ENCODE assay signal across 33 cellular contexts in genomic region chr18:78994531-78994930, GRCh38. TPM values are rescaled to one million over a fixed set of nuclear protein-coding genes. Genes with fewer than 3 reads are reported as not detected.
"Had no signal": no experiment of that assay in that cellular context is flagged by ENCODE, and none has a peak within 500 bp of the region (broad histone marks: within the 10 kb centered on the region; RNA-seq: fewer than 3 reads in every experiment).

No MANE protein-coding gene starts in this region.

- H3K27ac Mint-ChIP-seq: activated B cell treated with CpG ODN at 0.5 μM for 24 hours; activated CD4-positive, alpha-beta memory T cell treated with anti-CD3 and anti-CD28 coated beads for 36 hours; activated CD4-positive, alpha-beta T cell treated with anti-CD3 and anti-CD28 coated beads for 36 hours; activated CD4-positive, alpha-beta T cell treated with anti-CD3 and anti-CD28 coated beads, Interleukin-2, amount 10 ng/mL, durations not matched to agents 24 days and 14 days; activated naive CD8-positive, alpha-beta T cell; activated T-helper 17 cell treated with anti-CD3 and anti-CD28 coated beads, Interleukin-2, amount 50 U/mL, for 72 hours; effector memory CD8-positive, alpha-beta T cell; T-helper 17 cell; T-helper 2 cell treated with Interferon-gamma antibody and Interleukin-4, amounts not matched to agents 5 μg/mL and 100 μg/mL, for 36 hours had no signal

- H3K4me1 ChIP-seq: esophagus squamous epithelium, gastroesophageal sphincter, heart right ventricle had no signal

- H3K36me3 Mint-ChIP-seq: activated CD4-positive, alpha-beta memory T cell treated with anti-CD3 and anti-CD28 coated beads for 36 hours; activated naive CD8-positive, alpha-beta T cell had no signal

- H3K4me3 Mint-ChIP-seq: activated B cell treated with CpG ODN at 0.5 μM for 24 hours; activated CD4-positive, alpha-beta memory T cell treated with anti-CD3 and anti-CD28 coated beads for 36 hours; activated CD4-positive, alpha-beta T cell treated with anti-CD3 and anti-CD28 coated beads for 36 hours; activated CD4-positive, alpha-beta T cell treated with anti-CD3 and anti-CD28 coated beads, Interleukin-2, amount 10 ng/mL, durations not matched to agents 24 days and 14 days; activated naive CD8-positive, alpha-beta T cell; activated T-cell treated with anti-CD3 and anti-CD28 coated beads, Interleukin-2, amount 50 U/mL, for 4 hours; activated T-helper 17 cell treated with anti-CD3 and anti-CD28 coated beads, Interleukin-2, amount 50 U/mL, for 72 hours; central memory CD8-positive, alpha-beta T cell; effector memory CD8-positive, alpha-beta T cell; T-helper 17 cell; T-helper 2 cell treated with Interferon-gamma antibody and Interleukin-4, amounts not matched to agents 5 μg/mL and 100 μg/mL, for 36 hours had no signal

- H3K4me3 ChIP-seq: esophagus squamous epithelium, gastroesophageal sphincter, heart right ventricle had no signal

- H3K27ac ChIP-seq: brain microvascular endothelial cell, esophagus squamous epithelium, gastroesophageal sphincter, heart right ventricle, WERI-Rb-1 had no signal

- H3K36me3 ChIP-seq: brain microvascular endothelial cell, esophagus squamous epithelium, gastroesophageal sphincter, heart right ventricle had no signal

- ATAC-seq: activated CD4-positive, alpha-beta T cell treated with anti-CD3 and anti-CD28 coated beads for 36 hours; activated CD4-positive, CD25-positive, alpha-beta regulatory T cell treated with anti-CD3 and anti-CD28 coated beads, Interleukin-2, amount 50 U/mL, for 24 hours; activated T-cell treated with anti-CD3 and anti-CD28 coated beads, Interleukin-2, amount 50 U/mL, for 4 hours; activated T-helper 17 cell treated with anti-CD3 and anti-CD28 coated beads, Interleukin-2, amount 50 U/mL, for 72 hours; effector memory CD8-positive, alpha-beta T cell; gastroesophageal sphincter; T-helper 17 cell had no signal

- H3K9me3 ChIP-seq: esophagus squamous epithelium, gastroesophageal sphincter had no signal

- H3K27me3 ChIP-seq: brain microvascular endothelial cell had no signal

- DNase-seq: activated B cell treated with CpG ODN at 0.5 μM for 24 hours; activated CD4-positive, alpha-beta memory T cell treated with anti-CD3 and anti-CD28 coated beads for 36 hours; activated CD4-positive, alpha-beta T cell treated with anti-CD3 and anti-CD28 coated beads for 36 hours; activated CD4-positive, alpha-beta T cell treated with anti-CD3 and anti-CD28 coated beads, Interleukin-2, amount 10 ng/mL, durations not matched to agents 24 days and 14 days; activated effector memory CD4-positive, alpha-beta T cell treated with Interleukin-2 at 50 U/mL for 16 hours; activated gamma-delta T cell treated with Interleukin-2 at 50 U/mL for 16 hours; activated naive CD4-positive, alpha-beta T cell treated with anti-CD3 and anti-CD28 coated beads, Interleukin-2, amount 50 U/mL, for 16 hours; activated naive CD4-positive, alpha-beta T cell treated with Interleukin-2 at 50 U/mL for 16 hours; activated T-cell treated with anti-CD3 and anti-CD28 coated beads, Interleukin-2, amount 50 U/mL, for 4 hours; amniotic stem cell; anterior cingulate cortex; brain microvascular endothelial cell; cortex of kidney; dermis blood vessel endothelial cell; effector CD4-positive, alpha-beta T cell; effector memory CD8-positive, alpha-beta T cell; erythroblast; esophagus squamous epithelium; foreskin melanocyte; heart right ventricle; T-helper 1 cell; T-helper 17 cell; T1000; WERI-Rb-1 had no signal

- H3K4me1 Mint-ChIP-seq: activated B cell treated with CpG ODN at 0.5 μM for 24 hours; activated CD4-positive, alpha-beta T cell treated with anti-CD3 and anti-CD28 coated beads for 36 hours; activated CD4-positive, alpha-beta T cell treated with anti-CD3 and anti-CD28 coated beads, Interleukin-2, amount 10 ng/mL, durations not matched to agents 24 days and 14 days; activated T-helper 17 cell treated with anti-CD3 and anti-CD28 coated beads, Interleukin-2, amount 50 U/mL, for 72 hours; central memory CD8-positive, alpha-beta T cell; T-helper 17 cell had no signal

- H3K9me3 Mint-ChIP-seq: activated B cell treated with CpG ODN at 0.5 μM for 24 hours; activated CD4-positive, alpha-beta memory T cell treated with anti-CD3 and anti-CD28 coated beads for 36 hours; activated CD4-positive, alpha-beta T cell treated with anti-CD3 and anti-CD28 coated beads, Interleukin-2, amount 10 ng/mL, durations not matched to agents 24 days and 14 days; activated T-cell treated with anti-CD3 and anti-CD28 coated beads, Interleukin-2, amount 50 U/mL, for 4 hours; activated T-helper 17 cell treated with anti-CD3 and anti-CD28 coated beads, Interleukin-2, amount 50 U/mL, for 72 hours; central memory CD8-positive, alpha-beta T cell; effector memory CD8-positive, alpha-beta T cell; T-helper 2 cell treated with Interferon-gamma antibody and Interleukin-4, amounts not matched to agents 5 μg/mL and 100 μg/mL, for 36 hours had no signal

RNA-seq across cellular contexts. Expression of gene SALL3, which starts 14.9 kb away (rescaled TPM):
- total RNA-seq: activated B cell treated with CpG ODN at 0.5 μM for 24 hours; activated CD4-positive, alpha-beta memory T cell treated with anti-CD3 and anti-CD28 coated beads for 36 hours; activated CD4-positive, alpha-beta T cell treated with anti-CD3 and anti-CD28 coated beads for 36 hours; activated CD4-positive, alpha-beta T cell treated with anti-CD3 and anti-CD28 coated beads, Interleukin-2, amount 10 ng/mL, durations not matched to agents 24 days and 14 days; activated T-cell treated with anti-CD3 and anti-CD28 coated beads, Interleukin-2, amount 50 U/mL, for 4 hours; activated T-helper 17 cell treated with anti-CD3 and anti-CD28 coated beads, Interleukin-2, amount 50 U/mL, for 72 hours; bronchial epithelial cell; esophagus squamous epithelium; fibroblast of lung; fibroblast of villous mesenchyme; gastroesophageal sphincter; T-helper 17 cell had no signal
- polyA plus RNA-seq: fibroblast of lung had no signal
